ENCODE assay signal across 7 cellular contexts in the genomic region with DNA sequence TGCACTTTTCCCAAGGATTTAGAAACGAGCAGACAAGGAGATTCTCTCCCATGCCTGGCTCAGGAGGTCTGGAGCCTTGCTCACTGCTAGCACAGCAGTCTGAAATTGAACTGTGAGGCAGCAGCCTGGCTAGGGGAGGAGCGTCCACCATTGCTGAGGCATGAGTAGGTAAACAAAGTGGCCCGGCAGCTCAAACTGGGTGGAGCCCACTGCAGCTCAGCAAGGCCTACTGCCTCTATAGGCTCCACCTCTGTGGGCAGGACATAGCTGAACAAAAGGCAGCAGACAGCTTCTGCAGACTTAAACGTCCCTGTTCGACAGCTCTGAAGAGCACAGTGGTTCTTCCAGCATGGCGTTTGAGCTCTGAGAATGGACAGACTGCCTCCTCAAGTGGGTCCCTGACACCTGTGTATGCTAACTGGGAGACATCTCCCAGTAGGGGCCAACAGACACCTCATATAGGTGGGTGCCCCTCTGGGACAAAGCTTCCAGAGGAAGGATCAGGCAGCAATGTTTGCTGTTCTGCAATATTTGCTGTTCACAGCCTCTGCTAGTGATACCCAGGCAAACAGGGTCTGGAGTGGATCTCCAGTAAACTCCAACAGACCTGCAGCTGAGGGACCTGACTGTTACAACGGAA.
A peak's percentile ranks its signal among the peaks of the same experiment; 100 is the strongest.
DNase-seq lines count a peak whose midpoint lies in the region; TF ChIP-seq lines count a peak whose summit lies in the region.
"Not testable (repeated sequence)": the region's sequence is repeated elsewhere in the genome, so short reads cannot be mapped to it uniquely, and the experiment has no call there.

No MANE protein-coding gene starts in this region.

- H4K20me1 ChIP-seq in hepatocyte (ENCODE audit: insufficient read depth, poor library complexity, severe bottlenecking) = not testable (repeated sequence)

- H3K36me3 ChIP-seq in MG63; hepatocyte (replicated peaks; ENCODE audit: insufficient read depth, low read depth): not testable (repeated sequence)

- H3K4me2 ChIP-seq in hepatocyte = not testable (repeated sequence)

- H3K9me3 ChIP-seq in MG63; hepatocyte (ENCODE audit: low read depth): not testable (repeated sequence)

- DNase-seq in ELF-1 (ENCODE audit: low read depth, low spot score) (peak; percentile 39), MG63 (peak; percentile 10), NCI-H69 (lab: John Stamatoyannopoulos, UW) (peak; percentile 43), RPMI8226 (peak; percentile 36), hepatocyte (ENCODE audit: low spot score) (peak; percentile 59), osteocyte (ENCODE audit: extremely low spot score, unreplicated experiment) (peak; percentile 76)

- WGBS in hepatocyte (ENCODE audit: low lambda C conversion rate, missing lambda C conversion rate) = 64% methylated on average over 7 of the region's 7 CpGs

- H3K9me2 ChIP-seq in hepatocyte (replicated peaks; ENCODE audit: insufficient read depth) = not testable (repeated sequence)

- not testable (repeated sequence) for H2AFZ ChIP-seq in hepatocyte

- peak overlapping the region; percentile 50 for H3K27ac ChIP-seq in VCaP
- H3K27ac ChIP-seq in hepatocyte = not testable (repeated sequence)

- peaks cover 16% of the 10 kb centered on the region for H3K27me3 Mint-ChIP-seq in osteocyte (ENCODE audit: unreplicated experiment)

- not testable (repeated sequence) for H3K27ac Mint-ChIP-seq in osteocyte (ENCODE audit: unreplicated experiment)

- not testable (repeated sequence) for H3K4me1 ChIP-seq in hepatocyte (ENCODE audit: insufficient read depth)

- H3K9me3 Mint-ChIP-seq in osteocyte (ENCODE audit: unreplicated experiment) = not testable (repeated sequence)

- not testable (repeated sequence) for H3K79me2 ChIP-seq in hepatocyte

- H3K4me3 Mint-ChIP-seq in osteocyte (ENCODE audit: unreplicated experiment) = not testable (repeated sequence)

- TF ChIP-seq CTCF in VCaP (conservative IDR thresholded peaks at IDR 0.05); hepatocyte (IDR thresholded peaks at IDR 0.05; ENCODE audit: poor library complexity); osteocyte (IDR thresholded peaks at IDR 0.05): not testable (repeated sequence)

- H3K4me3 ChIP-seq in MG63, hepatocyte: not testable (repeated sequence)

- H3K36me3 Mint-ChIP-seq in osteocyte (ENCODE audit: unreplicated experiment) = not testable (repeated sequence)

- H3K27me3 ChIP-seq in MG63, hepatocyte: not testable (repeated sequence)

- H3K4me1 Mint-ChIP-seq in osteocyte (ENCODE audit: unreplicated experiment) = not testable (repeated sequence)

Comparison
In these comparisons a context has a peak if more than half of its experiments do, and no peak if none do; other contexts are left out.
1. DNase-seq: peak in every context shown above with its lines; median percentile 76 in osteocyte; 59 in hepatocyte; 43 in NCI-H69; 39 in ELF-1; 36 in RPMI8226; 10 in MG63.